Comparison of ENCODE assay signal across 14 cellular contexts in genomic region chr15:80709542-80709941, GRCh38. TPM values are rescaled to one million over a fixed set of nuclear protein-coding genes. Genes with fewer than 3 reads are reported as not detected.
DNase-seq lines count a peak whose midpoint lies in the region; ATAC-seq and TF ChIP-seq lines count a peak whose summit lies in the region.
"Had no signal": no experiment of that assay in that cellular context is flagged by ENCODE, and none has a peak within 500 bp of the region (broad histone marks: within the 10 kb centered on the region; RNA-seq: fewer than 3 reads in every experiment).

No MANE protein-coding gene starts in this region.

- H3K9ac ChIP-seq in BLaER1 treated with 17β-estradiol and CSF1 and Interleukin-3, amounts not matched to agents 10 nM and 100 nM, result no peak overlapping the region
- H3K9ac ChIP-seq: SK-N-SH had no signal

- peaks cover 38 to 100% (median 92%) of the 10 kb centered on the region in 11 experiments for H4K20me1 ChIP-seq in BLaER1 treated with 17β-estradiol and CSF1 and Interleukin-3, amounts not matched to agents 10 nM and 100 nM

- peaks cover 29 to 71% (median 30%) of the 10 kb centered on the region in 10 experiments for H3K4me1 ChIP-seq in BLaER1 treated with 17β-estradiol and CSF1 and Interleukin-3, amounts not matched to agents 10 nM and 100 nM
- peaks cover 0 to 20% of the 10 kb centered on the region in 2 donors for H3K4me1 ChIP-seq in lung (ENCODE audit: control insufficient read depth in 2 of 2, insufficient read depth in 2 of 2, low read length in 2 of 2)

- no peaks in the 10 kb centered on the region for H3K9me3 ChIP-seq in BLaER1 treated with 17β-estradiol and CSF1 and Interleukin-3, amounts not matched to agents 10 nM and 100 nM (replicated peaks in 1 of 11)
- H3K9me3 ChIP-seq in lung (ENCODE audit: control insufficient read depth in 2 of 2, insufficient read depth in 1 of 2, low read length in 1 of 2), result no peaks in the 10 kb centered on the region
- H3K9me3 ChIP-seq: SK-N-SH had no signal

- H3K36me3 ChIP-seq in BLaER1 treated with 17β-estradiol and CSF1 and Interleukin-3, amounts not matched to agents 10 nM and 100 nM, result peaks cover 7 to 82% (median 20%) of the 10 kb centered on the region in 11 experiments; a peak in 19 of 22 replicates
- H3K36me3 ChIP-seq in lung (ENCODE audit: control insufficient read depth in 2 of 2, insufficient read depth in 2 of 2, low read length in 2 of 2), result peaks cover 0 to 2% of the 10 kb centered on the region in 2 donors

- H3K9me3 Mint-ChIP-seq in activated T-helper 17 cell treated with anti-CD3 and anti-CD28 coated beads, Interleukin-2, amount 50 U/mL, for 72 hours, result no peaks in the 10 kb centered on the region
- H3K9me3 Mint-ChIP-seq: activated naive CD8-positive, alpha-beta T cell treated with anti-CD3 and anti-CD28 coated beads, Interleukin-2, amount 50 U/mL, for 24 hours; central memory CD8-positive, alpha-beta T cell had no signal

- peaks cover 22% of the 10 kb centered on the region for H3K4me1 Mint-ChIP-seq in activated T-helper 17 cell treated with anti-CD3 and anti-CD28 coated beads, Interleukin-2, amount 50 U/mL, for 72 hours

- H3K4me3 Mint-ChIP-seq in activated T-helper 17 cell treated with anti-CD3 and anti-CD28 coated beads, Interleukin-2, amount 50 U/mL, for 72 hours, result no peak overlapping the region
- H3K4me3 Mint-ChIP-seq: activated naive CD8-positive, alpha-beta T cell treated with anti-CD3 and anti-CD28 coated beads, Interleukin-2, amount 50 U/mL, for 24 hours; central memory CD8-positive, alpha-beta T cell had no signal

- no peaks in the 10 kb centered on the region for H3K27me3 ChIP-seq in BLaER1 treated with 17β-estradiol and CSF1 and Interleukin-3, amounts not matched to agents 10 nM and 100 nM
- no peaks in the 10 kb centered on the region for H3K27me3 ChIP-seq in lung (ENCODE audit: control insufficient read depth, insufficient read depth)

- peak overlapping the region in 7 of 11 experiments; percentile 38 to 69 (median 53); a peak in 8 of 22 replicates for H3K4me2 ChIP-seq in BLaER1 treated with 17β-estradiol and CSF1 and Interleukin-3, amounts not matched to agents 10 nM and 100 nM
- H3K4me2 ChIP-seq: SK-N-SH had no signal

- no peak overlapping the region for H3K4me3 ChIP-seq in BLaER1 treated with 17β-estradiol and CSF1 and Interleukin-3, amounts not matched to agents 10 nM and 100 nM
- no peak overlapping the region for H3K4me3 ChIP-seq in lung

- peak overlapping the region; percentile 2 for H3K27ac Mint-ChIP-seq in activated T-helper 17 cell treated with anti-CD3 and anti-CD28 coated beads, Interleukin-2, amount 50 U/mL, for 72 hours
- H3K27ac Mint-ChIP-seq: activated naive CD8-positive, alpha-beta T cell treated with anti-CD3 and anti-CD28 coated beads, Interleukin-2, amount 50 U/mL, for 24 hours had no signal

- H3K36me3 Mint-ChIP-seq in activated T-helper 17 cell treated with anti-CD3 and anti-CD28 coated beads, Interleukin-2, amount 50 U/mL, for 72 hours (ENCODE audit: low read depth), result no peaks in the 10 kb centered on the region

- H3K27me3 Mint-ChIP-seq in activated T-helper 17 cell treated with anti-CD3 and anti-CD28 coated beads, Interleukin-2, amount 50 U/mL, for 72 hours, result no peaks in the 10 kb centered on the region
- H3K27me3 Mint-ChIP-seq: central memory CD8-positive, alpha-beta T cell had no signal

- no peak for TF ChIP-seq CTCF in lung (IDR thresholded peaks at IDR 0.05; ENCODE audit: control extremely low read depth, extremely low read depth)

- no peak overlapping the region for H3K27ac ChIP-seq in BLaER1 treated with 17β-estradiol and CSF1 and Interleukin-3, amounts not matched to agents 10 nM and 100 nM
- peak overlapping the region in 1 of 2 donors; percentile 45 for H3K27ac ChIP-seq in lung (ENCODE audit: low read depth in 1 of 2, low read length in 1 of 2)

- ATAC-seq in activated T-helper 17 cell treated with anti-CD3 and anti-CD28 coated beads, Interleukin-2, amount 50 U/mL, for 72 hours (replicated peaks), result no peak
- ATAC-seq in lung (ENCODE audit: insufficient read depth, low FRiP score) (peak; percentile 66), GM18870 (IDR thresholded peaks at IDR 0.05; ENCODE audit: unreplicated experiment) (no peak)
- ATAC-seq: activated naive CD8-positive, alpha-beta T cell treated with anti-CD3 and anti-CD28 coated beads, Interleukin-2, amount 50 U/mL, for 24 hours had no signal

- WGBS in lung, 2 donors, result 69 to 90% methylated on average over 6 of the region's 6 CpGs

- DNase-seq in LoVo (ENCODE audit: low spot score) (peak; percentile 89), lung (ENCODE audit: low spot score) (peak; percentile 75), ecto neural progenitor cell (ENCODE audit: low spot score) (no peak), NCI-H2227 treated with DMSO at 0.1 percent for 48 hours (lab: John Stamatoyannopoulos, UW) (no peak)
- DNase-seq in stimulated activated naive CD4-positive, alpha-beta T cell (lab: John Stamatoyannopoulos, UW), result no peak
- DNase-seq: activated CD4-positive, alpha-beta T cell treated with anti-CD3 and anti-CD28 coated beads, Interleukin-2, amount 50 U/mL, for 48 hours; activated naive CD8-positive, alpha-beta T cell treated with anti-CD3 and anti-CD28 coated beads, Interleukin-2, amount 50 U/mL, for 24 hours; activated T-cell treated with anti-CD3 and anti-CD28 coated beads, Interleukin-2, amount 50 U/mL, for 48 hours; NCI-H187 treated with DMSO at 0.1 percent for 48 hours; SK-N-SH had no signal

RNA-seq across cellular contexts. Expression of gene ABHD17C, which starts 14.4 kb away (rescaled TPM):
- 1 to 10 TPM; 6.2 to 6.4 TPM for total RNA-seq in activated T-helper 17 cell treated with anti-CD3 and anti-CD28 coated beads, Interleukin-2, amount 50 U/mL, for 72 hours
- 10 to 100 TPM; 20.4 to 23.7 TPM for total RNA-seq in lung
- polyA plus RNA-seq in lung, result 10 to 100 TPM; 15.2 to 23.6 TPM

Comparison
In these comparisons a context has a peak if more than half of its experiments do, and no peak if none do; other contexts are left out.
1. DNase-seq: peak in LoVo (single experiment) and lung (single experiment); none in stimulated activated naive CD4-positive, alpha-beta T cell (0 of 6), ecto neural progenitor cell (single experiment) and NCI-H2227 treated with DMSO at 0.1 percent for 48 hours (single experiment).